In the genomic region with DNA sequence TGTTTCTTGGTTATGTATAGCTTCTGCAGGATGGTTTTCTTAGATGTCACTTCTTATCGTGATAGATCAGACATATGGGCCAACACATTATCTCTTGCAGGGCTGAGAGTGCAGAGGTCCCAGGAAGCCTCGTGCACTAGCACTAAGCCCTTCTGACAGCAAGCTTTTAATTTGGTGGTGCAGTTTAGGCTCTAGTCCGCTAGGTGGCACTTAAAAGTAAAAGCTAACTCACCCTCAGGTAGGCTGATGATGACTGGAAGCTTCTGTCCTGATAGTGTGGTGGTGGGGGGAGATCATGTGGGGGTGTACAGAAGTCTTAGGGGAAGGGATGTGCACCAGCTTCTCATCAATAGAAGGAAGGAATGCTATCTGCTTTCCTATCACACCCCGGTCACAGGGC, we compare ENCODE assay signal across 8 cellular contexts.
DNase-seq lines count a peak whose midpoint lies in the region; ATAC-seq, FAIRE-seq and TF ChIP-seq lines count a peak whose summit lies in the region.
"Not testable (repeated sequence)": the region's sequence is repeated elsewhere in the genome, so short reads cannot be mapped to it uniquely, and the experiment has no call there.

No MANE protein-coding gene starts in this region.

- not testable (repeated sequence) for H3K27ac ChIP-seq in HepG2 (ENCODE audit: extremely low read length, insufficient read depth, low read length)

- TF ChIP-seq EP300 in HepG2 (IDR thresholded peaks at IDR 0.05; ENCODE audit: low read depth in 2 of 2, low read length in 2 of 2); HepG2 (CRISPR knock-in tag; IDR thresholded peaks at IDR 0.05; ENCODE audit: borderline replicate concordance): not testable (repeated sequence)

- in situ Hi-C loops in HepG2 (cut with HindIII; ENCODE audit: extremely low pct_ligation_motif_present, low pct_unique_long_range_greater_than_20kb), result not testable (repeated sequence)

- not testable (repeated sequence) for DNase-seq in GM12891 (ENCODE audit: insufficient read length, low spot score); H54 (ENCODE audit: insufficient read length, low spot score); WTC11 (ENCODE audit: low spot score); HepG2 (ENCODE audit: low spot score)

- intact Hi-C loops in HepG2 (cut with micrococcal nuclease; ENCODE audit: unreplicated experiment), result not testable (repeated sequence)

- not testable (repeated sequence) for H3K27me3 ChIP-seq in HepG2 (ENCODE audit: control insufficient read depth in 1 of 2, insufficient read depth in 2 of 2, low read length in 2 of 2)

- not testable (repeated sequence) for H3K4me1 ChIP-seq in HepG2 (ENCODE audit: insufficient read depth, low read length)

- TF ChIP-seq POLR2A in GM12891 (IDR thresholded peaks at IDR 0.05; ENCODE audit: low read depth, low read length); H54 (IDR thresholded peaks at IDR 0.05; ENCODE audit: low read depth, low read length); HepG2 (IDR thresholded peaks at IDR 0.05; ENCODE audit: insufficient read depth in 1 of 2, low read depth in 2 of 2, low read length in 2 of 2): not testable (repeated sequence)

- FAIRE-seq in GM12891 (lab: Jason Lieb, UNC), result peak; percentile 69
- FAIRE-seq in H54 (lab: Jason Lieb, UNC), result peak; percentile 81
- FAIRE-seq in HepG2 (lab: Jason Lieb, UNC), result not testable (repeated sequence)

- TF ChIP-seq RAD21 in HepG2 (CRISPR knock-in tag; IDR thresholded peaks at IDR 0.05), result not testable (repeated sequence)

- not testable (repeated sequence) for H3K79me2 ChIP-seq in HepG2 (ENCODE audit: insufficient read depth, low read length)

- H3K36me3 ChIP-seq in HepG2 (replicated peaks in 1 of 2; ENCODE audit: control insufficient read depth in 1 of 2, insufficient read depth in 2 of 2, low read length in 2 of 2), result not testable (repeated sequence)

- H3K9ac ChIP-seq in HepG2 (ENCODE audit: insufficient read depth, low read depth, low read length), result not testable (repeated sequence)

- not testable (repeated sequence) for H3K4me2 ChIP-seq in HepG2 (ENCODE audit: low read depth, low read length)

- not testable (repeated sequence) for H3K27ac Mint-ChIP-seq in WTC11

- CTCF ChIA-PET in WTC11 (lab: Charles Lee); HepG2 (lab: Yijun Ruan, JAX; ENCODE audit: low intra/inter-chr PET ratio, low total read pairs): not testable (repeated sequence)

- no CpG with 5 or more reads among the region's 4 CpGs for WGBS in HepG2 (ENCODE audit: low lambda C conversion rate)

- TF ChIP-seq CTCF in WTC11 (IDR thresholded peaks at IDR 0.05); HepG2 (CRISPR knock-in tag; IDR thresholded peaks at IDR 0.05): not testable (repeated sequence)

- H4K20me1 ChIP-seq in HepG2 (ENCODE audit: insufficient read depth, low read length), result not testable (repeated sequence)

- not testable (repeated sequence) for H3K9me3 ChIP-seq in HepG2 (ENCODE audit: low read length)

- POLR2A ChIA-PET in WTC11 (lab: Charles Lee); HepG2 (lab: Yijun Ruan, JAX): not testable (repeated sequence)

- not testable (repeated sequence) for H3K9me3 Mint-ChIP-seq in WTC11

- not testable (repeated sequence) for H3K4me1 Mint-ChIP-seq in WTC11

- H3K4me3 ChIP-seq in HepG2 (replicated peaks in 1 of 3; ENCODE audit: insufficient read depth in 1 of 3, low read depth in 2 of 3, low read length in 3 of 3), result not testable (repeated sequence)

- not testable (repeated sequence) for H2AFZ ChIP-seq in HepG2 (ENCODE audit: low read length)

- ATAC-seq in GM18867 (IDR thresholded peaks at IDR 0.05; ENCODE audit: unreplicated experiment), result peak; percentile 63
- peak; percentile 55 for ATAC-seq in GM19463 (IDR thresholded peaks at IDR 0.05; ENCODE audit: unreplicated experiment)
- ATAC-seq in HG02885 (IDR thresholded peaks at IDR 0.05; ENCODE audit: poor library complexity, unreplicated experiment), result peak; percentile 55
- ATAC-seq in HG03378 (IDR thresholded peaks at IDR 0.05; ENCODE audit: unreplicated experiment), result peak; percentile 69
- peak; percentile 75 for ATAC-seq in WTC11
- peak; percentile 74 for ATAC-seq in HepG2

- not testable (repeated sequence) for H3K4me3 Mint-ChIP-seq in WTC11

- not testable (repeated sequence) for BruUV-seq in HepG2 (replicated peaks; lab: Mats Ljungman, UMichigan)

- H3K27me3 Mint-ChIP-seq in WTC11 (ENCODE audit: low read depth), result not testable (repeated sequence)

- H3K36me3 Mint-ChIP-seq in WTC11, result not testable (repeated sequence)
